21 cellular contexts compared by ENCODE assay signal in the genomic region with DNA sequence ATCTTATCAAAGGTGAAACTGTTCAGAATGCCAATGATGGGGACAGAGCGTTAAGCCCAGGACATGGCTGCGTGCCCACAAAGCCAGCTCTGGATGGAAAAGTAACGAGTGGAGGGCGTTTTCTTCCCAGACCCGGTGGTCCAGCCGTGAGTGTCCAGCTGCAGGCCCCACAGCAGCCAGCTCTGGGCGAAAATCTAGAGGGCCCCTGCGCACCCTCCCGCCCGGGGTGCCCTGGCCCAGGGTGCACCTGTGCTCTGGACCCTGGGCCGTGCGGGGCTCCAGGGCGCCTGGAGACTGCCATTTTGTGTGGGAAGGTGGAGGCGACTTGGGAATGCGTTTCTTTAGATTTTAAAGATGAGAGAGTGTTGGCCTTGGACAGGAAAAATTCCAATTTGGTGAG. TPM values are rescaled to one million over a fixed set of nuclear protein-coding genes. Genes with fewer than 3 reads are reported as not detected.
DNase-seq lines count a peak whose midpoint lies in the region; ATAC-seq and TF ChIP-seq lines count a peak whose summit lies in the region.
"Had no signal": no experiment of that assay in that cellular context is flagged by ENCODE, and none has a peak within 500 bp of the region (broad histone marks: within the 10 kb centered on the region; RNA-seq: fewer than 3 reads in every experiment).

No MANE protein-coding gene starts in this region.

- H3K4me2 ChIP-seq in GM23338: no peak overlapping the region
- H3K4me2 ChIP-seq: KMS-11 had no signal

- H3K27me3 ChIP-seq in GM23338 (ENCODE audit: insufficient read depth): no peaks in the 10 kb centered on the region
- H3K27me3 ChIP-seq: tibial nerve had no signal

- peaks cover 35% of the 10 kb centered on the region for H3K4me1 Mint-ChIP-seq in T-helper 2 cell treated with Interferon-gamma antibody and Interleukin-4, amounts not matched to agents 5 μg/mL and 100 μg/mL, for 36 hours (ENCODE audit: low read depth)
- H3K4me1 Mint-ChIP-seq in GM23338: peaks cover 43% of the 10 kb centered on the region
- peaks cover 44% of the 10 kb centered on the region for H3K4me1 Mint-ChIP-seq in chondrocyte (ENCODE audit: low read depth)
- H3K4me1 Mint-ChIP-seq in neural crest cell: peaks cover 22% of the 10 kb centered on the region

- intact Hi-C loops in sciatic nerve (cut with DNase I): no loop called here

- no peak for ATAC-seq in GM23338
- ATAC-seq in sciatic nerve: no peak
- no peak for ATAC-seq in HG02981 (IDR thresholded peaks at IDR 0.05; ENCODE audit: unreplicated experiment)
- ATAC-seq: activated CD4-positive, CD25-positive, alpha-beta regulatory T cell treated with anti-CD3 and anti-CD28 coated beads, Interleukin-2, amount 50 U/mL, for 24 hours; activated naive CD4-positive, alpha-beta T cell treated with anti-CD3 and anti-CD28 coated beads, Interleukin-2, amount 50 U/mL, for 72 hours; activated T-cell treated with anti-CD3 and anti-CD28 coated beads, Interleukin-2, amount 50 U/mL, for 4 hours; SK-N-SH treated with all-trans-retinoic acid at 6 μM for 48 hours had no signal

- no peaks in the 10 kb centered on the region for H3K9me2 ChIP-seq in GM23338 (ENCODE audit: insufficient read depth)

- TF ChIP-seq CTCF in GM23338 (conservative IDR thresholded peaks at IDR 0.05; ENCODE audit: low read depth in 2 of 2) (no peak), chondrocyte (IDR thresholded peaks at IDR 0.05) (no peak), neural crest cell (conservative IDR thresholded peaks at IDR 0.05) (no peak)

- peaks cover 13% of the 10 kb centered on the region for H3K36me3 Mint-ChIP-seq in T-helper 2 cell treated with Interferon-gamma antibody and Interleukin-4, amounts not matched to agents 5 μg/mL and 100 μg/mL, for 36 hours (ENCODE audit: low read depth)
- peaks cover 2% of the 10 kb centered on the region; the same call in 1 of the 3 replicates for H3K36me3 Mint-ChIP-seq in GM23338 (ENCODE audit: low read depth)
- peaks cover 2% of the 10 kb centered on the region for H3K36me3 Mint-ChIP-seq in chondrocyte (ENCODE audit: low read depth)
- no peaks in the 10 kb centered on the region for H3K36me3 Mint-ChIP-seq in neural crest cell (ENCODE audit: low read depth)

- no peaks in the 10 kb centered on the region for H3K36me3 ChIP-seq in GM23338 (ENCODE audit: insufficient read depth)

- no peaks in the 10 kb centered on the region for H3K9me3 Mint-ChIP-seq in T-helper 2 cell treated with Interferon-gamma antibody and Interleukin-4, amounts not matched to agents 5 μg/mL and 100 μg/mL, for 36 hours
- H3K9me3 Mint-ChIP-seq in GM23338 (no peaks in the 10 kb centered on the region), chondrocyte (ENCODE audit: low read depth) (no peaks in the 10 kb centered on the region), neural crest cell (no peaks in the 10 kb centered on the region)
- H3K9me3 Mint-ChIP-seq: activated naive CD4-positive, alpha-beta T cell treated with anti-CD3 and anti-CD28 coated beads, Interleukin-2, amount 50 U/mL, for 72 hours; activated T-cell treated with anti-CD3 and anti-CD28 coated beads, Interleukin-2, amount 50 U/mL, for 4 hours; stimulated activated naive CD8-positive, alpha-beta T cell treated with anti-CD3 and anti-CD28 coated beads, Interleukin-15, Interleukin-2, amounts not matched to agents 100 ng/mL and 50 ng/mL, for 24 hours had no signal

- H3K79me2 ChIP-seq in GM23338 (replicated peaks; ENCODE audit: insufficient read depth): peaks cover 92% of the 10 kb centered on the region

- no peaks in the 10 kb centered on the region for H3K27me3 Mint-ChIP-seq in T-helper 2 cell treated with Interferon-gamma antibody and Interleukin-4, amounts not matched to agents 5 μg/mL and 100 μg/mL, for 36 hours (ENCODE audit: low read depth)
- peaks cover 31% of the 10 kb centered on the region for H3K27me3 Mint-ChIP-seq in GM23338 (ENCODE audit: insufficient read depth, low read depth, poor library complexity)
- no peaks in the 10 kb centered on the region for H3K27me3 Mint-ChIP-seq in chondrocyte (ENCODE audit: low read depth)
- no peaks in the 10 kb centered on the region for H3K27me3 Mint-ChIP-seq in neural crest cell (ENCODE audit: low read depth)
- H3K27me3 Mint-ChIP-seq: stimulated activated naive CD8-positive, alpha-beta T cell treated with anti-CD3 and anti-CD28 coated beads, Interleukin-15, Interleukin-2, amounts not matched to agents 100 ng/mL and 50 ng/mL, for 24 hours had no signal

- H3F3A ChIP-seq in GM23338 (replicated peaks; ENCODE audit: low read depth): no peaks in the 10 kb centered on the region

- H3K4me1 ChIP-seq in GM23338 (ENCODE audit: insufficient read depth): peaks cover 20% of the 10 kb centered on the region

- H3K27ac Mint-ChIP-seq in T-helper 2 cell treated with Interferon-gamma antibody and Interleukin-4, amounts not matched to agents 5 μg/mL and 100 μg/mL, for 36 hours: peak overlapping the region; percentile 64
- H3K27ac Mint-ChIP-seq in GM23338 (no peak overlapping the region), chondrocyte (ENCODE audit: unreplicated experiment) (peak overlapping the region; percentile 29), neural crest cell (ENCODE audit: unreplicated experiment) (peak overlapping the region; percentile 72)
- H3K27ac Mint-ChIP-seq: stimulated activated naive CD8-positive, alpha-beta T cell treated with anti-CD3 and anti-CD28 coated beads, Interleukin-15, Interleukin-2, amounts not matched to agents 100 ng/mL and 50 ng/mL, for 24 hours had no signal

- H4K20me1 ChIP-seq in GM23338 (replicated peaks; ENCODE audit: insufficient read depth): peaks cover 15% of the 10 kb centered on the region

- DNase-seq in T-helper 2 cell treated with Interferon-gamma antibody and Interleukin-4, amounts not matched to agents 5 μg/mL and 100 μg/mL, for 36 hours (ENCODE audit: low spot score): no peak
- no peak for DNase-seq in T-helper 2 cell
- DNase-seq in GM23338 (ENCODE audit: low spot score): no peak
- no peak for DNase-seq in chondrocyte (ENCODE audit: low spot score)
- no peak for DNase-seq in neural crest cell (ENCODE audit: low read depth, low spot score)
- no peak for DNase-seq in sciatic nerve (ENCODE audit: low spot score)
- no peak for DNase-seq in OCI-M1 (lab: John Stamatoyannopoulos, UW)
- DNase-seq: 8988T; activated T-cell treated with anti-CD3 and anti-CD28 coated beads, Interleukin-2, amount 50 U/mL, for 4 hours; central memory CD4-positive, alpha-beta T cell; DMS53; GM23248; head of caudate nucleus; NCI-H1436 had no signal

- H3K27ac ChIP-seq in GM23338 (ENCODE audit: low read depth): 0 out of 2 replicates have a peak overlapping the region, but pooled peaks have one; percentile 14
- H3K27ac ChIP-seq: GM23248, KMS-11 had no signal

- no peak overlapping the region for H2AFZ ChIP-seq in GM23338
- H2AFZ ChIP-seq: GM23248 had no signal

- H3K4me3 ChIP-seq in GM23338: no peak overlapping the region
- H3K4me3 ChIP-seq: GM23248, tibial nerve had no signal

- H3K4me3 Mint-ChIP-seq in T-helper 2 cell treated with Interferon-gamma antibody and Interleukin-4, amounts not matched to agents 5 μg/mL and 100 μg/mL, for 36 hours: no peak overlapping the region
- H3K4me3 Mint-ChIP-seq in GM23338: no peak overlapping the region
- H3K4me3 Mint-ChIP-seq in chondrocyte (ENCODE audit: unreplicated experiment): no peak overlapping the region
- no peak overlapping the region for H3K4me3 Mint-ChIP-seq in neural crest cell
- H3K4me3 Mint-ChIP-seq: activated T-cell treated with anti-CD3 and anti-CD28 coated beads, Interleukin-2, amount 50 U/mL, for 4 hours; stimulated activated naive CD8-positive, alpha-beta T cell treated with anti-CD3 and anti-CD28 coated beads, Interleukin-15, Interleukin-2, amounts not matched to agents 100 ng/mL and 50 ng/mL, for 24 hours had no signal

TF ChIP-seq in GM23338, 12 proteins besides CTCF, POLR2A, EP300 and RAD21 (continues in another document):
- TF ChIP-seq NANOG (IDR thresholded peaks at IDR 0.05; ENCODE audit: borderline replicate concordance): no peak
- TF ChIP-seq ZNF114 (CRISPR knock-in tag; IDR thresholded peaks at IDR 0.05): no peak
- TF ChIP-seq EZH2phosphoT487 (IDR thresholded peaks at IDR 0.05; ENCODE audit: unreplicated experiment): no peak
- TF ChIP-seq ZNF331 (CRISPR knock-in tag; IDR thresholded peaks at IDR 0.05; ENCODE audit: low read depth): no peak
- TF ChIP-seq, protein P1, sequence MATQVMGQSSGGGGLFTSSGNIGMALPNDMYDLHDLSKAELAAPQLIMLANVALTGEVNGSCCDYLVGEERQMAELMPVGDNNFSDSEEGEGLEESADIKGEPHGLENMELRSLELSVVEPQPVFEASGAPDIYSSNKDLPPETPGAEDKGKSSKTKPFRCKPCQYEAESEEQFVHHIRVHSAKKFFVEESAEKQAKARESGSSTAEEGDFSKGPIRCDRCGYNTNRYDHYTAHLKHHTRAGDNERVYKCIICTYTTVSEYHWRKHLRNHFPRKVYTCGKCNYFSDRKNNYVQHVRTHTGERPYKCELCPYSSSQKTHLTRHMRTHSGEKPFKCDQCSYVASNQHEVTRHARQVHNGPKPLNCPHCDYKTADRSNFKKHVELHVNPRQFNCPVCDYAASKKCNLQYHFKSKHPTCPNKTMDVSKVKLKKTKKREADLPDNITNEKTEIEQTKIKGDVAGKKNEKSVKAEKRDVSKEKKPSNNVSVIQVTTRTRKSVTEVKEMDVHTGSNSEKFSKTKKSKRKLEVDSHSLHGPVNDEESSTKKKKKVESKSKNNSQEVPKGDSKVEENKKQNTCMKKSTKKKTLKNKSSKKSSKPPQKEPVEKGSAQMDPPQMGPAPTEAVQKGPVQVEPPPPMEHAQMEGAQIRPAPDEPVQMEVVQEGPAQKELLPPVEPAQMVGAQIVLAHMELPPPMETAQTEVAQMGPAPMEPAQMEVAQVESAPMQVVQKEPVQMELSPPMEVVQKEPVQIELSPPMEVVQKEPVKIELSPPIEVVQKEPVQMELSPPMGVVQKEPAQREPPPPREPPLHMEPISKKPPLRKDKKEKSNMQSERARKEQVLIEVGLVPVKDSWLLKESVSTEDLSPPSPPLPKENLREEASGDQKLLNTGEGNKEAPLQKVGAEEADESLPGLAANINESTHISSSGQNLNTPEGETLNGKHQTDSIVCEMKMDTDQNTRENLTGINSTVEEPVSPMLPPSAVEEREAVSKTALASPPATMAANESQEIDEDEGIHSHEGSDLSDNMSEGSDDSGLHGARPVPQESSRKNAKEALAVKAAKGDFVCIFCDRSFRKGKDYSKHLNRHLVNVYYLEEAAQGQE (IDR thresholded peaks at IDR 0.05; ENCODE audit: unreplicated experiment): no peak
- TF ChIP-seq JUNB (IDR thresholded peaks at IDR 0.05; ENCODE audit: unreplicated experiment): no peak
- no peak for TF ChIP-seq EZH2 (IDR thresholded peaks at IDR 0.05; ENCODE audit: low read depth, unreplicated experiment)
- no peak for TF ChIP-seq STAT1 (IDR thresholded peaks at IDR 0.05; ENCODE audit: unreplicated experiment)
- TF ChIP-seq POLR2AphosphoS5 (IDR thresholded peaks at IDR 0.05; ENCODE audit: low read depth): no peak
- no peak for TF ChIP-seq CREB1 (CRISPR knock-in tag; IDR thresholded peaks at IDR 0.05; ENCODE audit: low read depth)

RNA-seq across cellular contexts. Expression of a gene that starts 58.8 kb away (rescaled TPM):
- total RNA-seq in GM23338 (2014; rRNA removed; shearing (Covaris generic)): 62.8 and 66.8 TPM in 2 replicates
- polyA plus RNA-seq in GM23338 (2016; fragmentation: Nextera tagmentation; extraction: Ambion mirVana): 9.3 and 10.4 TPM in 2 replicates
- total RNA-seq in chondrocyte: 112 to 135 TPM (median 116 TPM) in 3 replicates
- total RNA-seq in neural crest cell: 58.9 and 62.0 TPM in 2 replicates
- total RNA-seq in sciatic nerve: 108 TPM
